Comparison of ENCODE assay signal across 8 cellular contexts in the genomic region with DNA sequence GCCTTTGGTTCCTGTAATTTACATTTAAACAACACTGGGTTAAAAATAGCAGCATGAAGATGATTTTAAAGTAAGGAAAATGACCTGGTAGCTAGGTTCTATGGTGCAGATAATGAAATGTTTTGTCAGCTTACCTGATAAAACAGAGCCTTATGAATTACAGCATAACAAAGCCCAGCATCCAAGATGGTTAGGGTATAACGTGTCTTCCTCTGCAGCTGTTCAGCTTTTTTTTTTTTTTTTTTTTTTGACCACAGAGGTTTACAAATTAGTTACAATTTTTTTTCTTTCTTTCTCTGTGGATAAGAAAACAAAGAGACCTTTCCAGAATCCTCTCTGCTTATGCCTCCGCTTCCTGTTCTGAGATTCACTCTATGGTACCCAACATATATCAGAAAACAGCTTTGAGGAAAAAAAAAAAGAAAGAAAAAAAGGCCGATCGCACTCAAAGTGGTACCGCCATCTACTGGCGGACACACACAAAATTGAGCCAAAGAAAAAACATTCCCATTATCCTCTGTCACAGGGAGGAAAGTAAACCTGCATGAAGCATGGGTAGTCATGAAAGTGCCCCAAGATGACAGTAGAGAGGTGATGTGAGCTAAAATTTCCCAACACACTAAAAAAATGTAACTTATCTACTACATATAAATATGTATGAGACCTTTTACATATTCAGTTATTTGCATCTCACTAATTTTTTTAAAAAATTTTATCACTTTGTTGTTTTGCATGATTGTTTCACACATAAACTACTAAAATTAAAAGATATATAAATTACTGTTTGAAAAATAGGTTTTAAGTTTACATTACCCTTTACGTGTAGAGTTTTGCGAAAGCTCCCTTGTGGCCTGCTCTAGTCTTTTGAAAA. TPM values are rescaled to one million over a fixed set of nuclear protein-coding genes. Genes with fewer than 3 reads are reported as not detected.
DNase-seq lines count a peak whose midpoint lies in the region; ATAC-seq and TF ChIP-seq lines count a peak whose summit lies in the region.

Gene SCN3A, minus strand, starts transcription at position 362 of the 871 bp plus-strand sequence. CDS start 27,656 bp downstream, outside the sequence.

- H3K4me3 Mint-ChIP-seq in activated CD4-positive, alpha-beta T cell treated with anti-CD3 and anti-CD28 coated beads, Interleukin-2, amount 10 ng/mL, durations not matched to agents 24 days and 14 days: peak within 1 kb of the TSS; percentile 27
- no peak within 1 kb of the TSS for H3K4me3 Mint-ChIP-seq in endothelial cell (ENCODE audit: unreplicated experiment)
- peak within 1 kb of the TSS in 7 of 10 donors; percentile 19 to 72 (median 55) for H3K4me3 Mint-ChIP-seq in naive thymus-derived CD4-positive, alpha-beta T cell

- POLR2A ChIA-PET in PC-9 (lab: Charles Lee; ENCODE audit: unreplicated experiment): interaction anchor here (0.7 kb wide), 1 partner anchor 211 kb away, joined by 5 read pairs; no protein-coding TSS in a partner anchor
- POLR2A ChIA-PET in naive thymus-derived CD4-positive, alpha-beta T cell (lab: Charles Lee): no interaction called here

- peak; percentile 80 for ATAC-seq in GM21723 (IDR thresholded peaks at IDR 0.05; ENCODE audit: unreplicated experiment)
- no peak for ATAC-seq in naive thymus-derived CD4-positive, alpha-beta T cell

- intact Hi-C loops in activated CD4-positive, alpha-beta T cell treated with anti-CD3 and anti-CD28 coated beads, Interleukin-2, amount 10 ng/mL, durations not matched to agents 24 days and 14 days (cut with micrococcal nuclease): loop anchor here (1.0 to 5.0 kb wide), 2 partner anchors 189 to 467 kb away; no protein-coding TSS in a partner anchor
- intact Hi-C loops in PC-9 (cut with micrococcal nuclease; ENCODE audit: unreplicated experiment): loop anchor here (1.0 to 5.0 kb wide), 2 partner anchors 187 to 467 kb away; no protein-coding TSS in a partner anchor
- intact Hi-C loops in naive thymus-derived CD4-positive, alpha-beta T cell (cut with micrococcal nuclease): loop anchor here (1.0 to 10.0 kb wide), 4 partner anchors 187 to 467 kb away; no protein-coding TSS in a partner anchor

- H3K4me1 ChIP-seq in PC-9 (replicated peaks; ENCODE audit: insufficient read depth): no peaks in the 10 kb centered on the region
- H3K4me1 ChIP-seq in naive thymus-derived CD4-positive, alpha-beta T cell (ENCODE audit: control insufficient read depth in 2 of 2, insufficient read depth in 2 of 2, low read length in 2 of 2): no peaks in the 10 kb centered on the region

- H3K4me1 Mint-ChIP-seq in activated CD4-positive, alpha-beta T cell treated with anti-CD3 and anti-CD28 coated beads, Interleukin-2, amount 10 ng/mL, durations not matched to agents 24 days and 14 days: peaks cover 2% of the 10 kb centered on the region
- H3K4me1 Mint-ChIP-seq in endothelial cell (ENCODE audit: unreplicated experiment): peaks cover 18% of the 10 kb centered on the region
- peaks cover 0 to 8% (median 3%) of the 10 kb centered on the region in 7 donors for H3K4me1 Mint-ChIP-seq in naive thymus-derived CD4-positive, alpha-beta T cell

- no peaks in the 10 kb centered on the region for H3K27me3 ChIP-seq in PC-9 (ENCODE audit: insufficient read depth, low read depth)
- H3K27me3 ChIP-seq in naive thymus-derived CD4-positive, alpha-beta T cell (ENCODE audit: control insufficient read depth in 2 of 2, insufficient read depth in 2 of 2, low read length in 2 of 2): no peaks in the 10 kb centered on the region

- no peak within 1 kb of the TSS for H3K27ac ChIP-seq in PC-9
- H3K27ac ChIP-seq in naive thymus-derived CD4-positive, alpha-beta T cell (ENCODE audit: low read depth, low read length): no peak within 1 kb of the TSS

- H3K27me3 Mint-ChIP-seq in activated CD4-positive, alpha-beta T cell treated with anti-CD3 and anti-CD28 coated beads, Interleukin-2, amount 10 ng/mL, durations not matched to agents 24 days and 14 days: peaks cover 5% of the 10 kb centered on the region
- no peaks in the 10 kb centered on the region for H3K27me3 Mint-ChIP-seq in endothelial cell (ENCODE audit: unreplicated experiment)
- H3K27me3 Mint-ChIP-seq in naive thymus-derived CD4-positive, alpha-beta T cell: peaks cover 0 to 10% (median 4%) of the 10 kb centered on the region in 5 donors

- H2AFZ ChIP-seq in PC-9: no peak within 1 kb of the TSS

- H3K79me2 ChIP-seq in PC-9 (ENCODE audit: low read depth): no peaks in the 10 kb centered on the region

- peak; percentile 63 for DNase-seq in activated CD4-positive, alpha-beta T cell treated with anti-CD3 and anti-CD28 coated beads, Interleukin-2, amount 10 ng/mL, durations not matched to agents 24 days and 14 days
- DNase-seq in activated CD4-positive, alpha-beta T cell treated with anti-CD3 and anti-CD28 coated beads for 1 hour: no peak
- DNase-seq in Kasumi-1 (lab: John Stamatoyannopoulos, UW) (peak; percentile 50 to 67), PC-9 (peak in 1 of 2 experiments; percentile 10), endothelial cell (ENCODE audit: low spot score) (peak; percentile 52), OCI-M2 (lab: John Stamatoyannopoulos, UW; ENCODE audit: unreplicated experiment) (no peak)
- peak in 2 of 9 donors; percentile 8 to 15 for DNase-seq in naive thymus-derived CD4-positive, alpha-beta T cell

- H3K9me3 ChIP-seq in PC-9 (ENCODE audit: insufficient read depth, low read depth): no peaks in the 10 kb centered on the region
- no peaks in the 10 kb centered on the region for H3K9me3 ChIP-seq in naive thymus-derived CD4-positive, alpha-beta T cell (ENCODE audit: control insufficient read depth in 2 of 3, low read length in 3 of 3)

- H3K9me2 ChIP-seq in PC-9 (ENCODE audit: insufficient read depth): no peaks in the 10 kb centered on the region

- no peaks in the 10 kb centered on the region for H3K36me3 ChIP-seq in PC-9 (ENCODE audit: low read depth)
- H3K36me3 ChIP-seq in naive thymus-derived CD4-positive, alpha-beta T cell (ENCODE audit: control insufficient read depth in 2 of 3, insufficient read depth in 3 of 3, low read length in 3 of 3): no peaks in the 10 kb centered on the region

- BruUV-seq in PC-9 (replicated peaks; lab: Mats Ljungman, UMichigan): no TSS peak

- no peak within 1 kb of the TSS for H3K27ac Mint-ChIP-seq in activated CD4-positive, alpha-beta T cell treated with anti-CD3 and anti-CD28 coated beads, Interleukin-2, amount 10 ng/mL, durations not matched to agents 24 days and 14 days
- no peak within 1 kb of the TSS for H3K27ac Mint-ChIP-seq in endothelial cell (ENCODE audit: unreplicated experiment)
- H3K27ac Mint-ChIP-seq in naive thymus-derived CD4-positive, alpha-beta T cell: peak within 1 kb of the TSS in 1 of 9 donors; percentile 77

- TF ChIP-seq CTCF in PC-9 (conservative IDR thresholded peaks at IDR 0.05) (peak; percentile 66), endothelial cell (IDR thresholded peaks at IDR 0.05; ENCODE audit: unreplicated experiment) (peak; percentile 88)

- H3K36me3 Mint-ChIP-seq in activated CD4-positive, alpha-beta T cell treated with anti-CD3 and anti-CD28 coated beads, Interleukin-2, amount 10 ng/mL, durations not matched to agents 24 days and 14 days (ENCODE audit: low read depth): no peaks in the 10 kb centered on the region
- no peaks in the 10 kb centered on the region for H3K36me3 Mint-ChIP-seq in endothelial cell (ENCODE audit: low read depth, unreplicated experiment)
- no peaks in the 10 kb centered on the region for H3K36me3 Mint-ChIP-seq in naive thymus-derived CD4-positive, alpha-beta T cell

- H3K9me3 Mint-ChIP-seq in activated CD4-positive, alpha-beta T cell treated with anti-CD3 and anti-CD28 coated beads, Interleukin-2, amount 10 ng/mL, durations not matched to agents 24 days and 14 days: no peaks in the 10 kb centered on the region
- H3K9me3 Mint-ChIP-seq in endothelial cell (ENCODE audit: unreplicated experiment): no peaks in the 10 kb centered on the region
- H3K9me3 Mint-ChIP-seq in naive thymus-derived CD4-positive, alpha-beta T cell: peaks cover 0 to 3% (median 0%) of the 10 kb centered on the region in 11 donors

- H4K20me1 ChIP-seq in PC-9 (ENCODE audit: insufficient read depth): no peaks in the 10 kb centered on the region

- no peak within 1 kb of the TSS for H3K4me3 ChIP-seq in PC-9
- H3K4me3 ChIP-seq in naive thymus-derived CD4-positive, alpha-beta T cell (ENCODE audit: low read length): no peak within 1 kb of the TSS

- H3K4me2 ChIP-seq in PC-9: no peak within 1 kb of the TSS

- H3F3A ChIP-seq in PC-9 (ENCODE audit: insufficient read depth, low read depth): no peaks in the 10 kb centered on the region

- CTCF ChIA-PET in PC-9 (lab: Charles Lee): interaction anchor here (0.6 to 1.6 kb wide), 15 partner anchors 10 to 670 kb away, joined by 3 to 12 read pairs (median 6); no protein-coding TSS in a partner anchor
- CTCF ChIA-PET in naive thymus-derived CD4-positive, alpha-beta T cell (lab: Charles Lee): no interaction called here

RNA-seq across cellular contexts. Expression of gene SCN3A, which starts in this region (rescaled TPM):
- 0.05 TPM in 1 of 2 replicates, not detected in the other for total RNA-seq in activated CD4-positive, alpha-beta T cell treated with anti-CD3 and anti-CD28 coated beads, Interleukin-2, amount 10 ng/mL, durations not matched to agents 24 days and 14 days
- total RNA-seq in PC-9 (2021): not detected in 2 replicates
- 0.38 TPM for total RNA-seq in endothelial cell (ENCODE audit: unreplicated experiment)
- total RNA-seq in naive thymus-derived CD4-positive, alpha-beta T cell: under 1 TPM in 4 of 5 experiments, not detected in 1; 0.02 to 0.64 (median 0.14) TPM
- not detected for polyA plus RNA-seq in naive thymus-derived CD4-positive, alpha-beta T cell

Comparison
In these comparisons a context has a peak if more than half of its experiments do, and no peak if none do; other contexts are left out.
1. Peak in DNase-seq in activated CD4-positive, alpha-beta T cell treated with anti-CD3 and anti-CD28 coated beads, Interleukin-2, amount 10 ng/mL, durations not matched to agents 24 days and 14 days; RNA of the gene not detected or under 1 TPM.
2. Peak in DNase-seq in endothelial cell; RNA of the gene not detected or under 1 TPM.
3. DNase-seq: peak in Kasumi-1 (2 of 2); none in activated CD4-positive, alpha-beta T cell treated with anti-CD3 and anti-CD28 coated beads for 1 hour (single experiment) and OCI-M2 (single experiment).